ENCODE assay signal across 24 cellular contexts in genomic region chrX:15314472-15314871, GRCh38. TPM values are rescaled to one million over a fixed set of nuclear protein-coding genes. Genes with fewer than 3 reads are reported as not detected.
DNase-seq lines count a peak whose midpoint lies in the region; ATAC-seq and TF ChIP-seq lines count a peak whose summit lies in the region.
"Had no signal": no experiment of that assay in that cellular context is flagged by ENCODE, and none has a peak within 500 bp of the region (broad histone marks: within the 10 kb centered on the region; RNA-seq: fewer than 3 reads in every experiment).

No MANE protein-coding gene starts in this region.

- no peaks in the 10 kb centered on the region for H3K9me3 ChIP-seq in gastrocnemius medialis
- H3K9me3 ChIP-seq: BE2C, HAP-1 had no signal

- H3K36me3 ChIP-seq in ACC112 (ENCODE audit: insufficient read depth, low read length) = no peaks in the 10 kb centered on the region
- no peaks in the 10 kb centered on the region for H3K36me3 ChIP-seq in gastrocnemius medialis
- H3K36me3 ChIP-seq: BE2C had no signal

- in situ Hi-C loops in gastrocnemius medialis (cut with MboI; ENCODE audit: low sequenced_read_pairs in 4 of 4) = no loop called here

- intact Hi-C loops in Right ventricle myocardium superior (cut with DNase I) (no loop called here), left cardiac atrium (cut with DNase I) (no loop called here), left ventricle myocardium superior (cut with micrococcal nuclease) (no loop called here), gastrocnemius medialis (cut with DNase I; ENCODE audit: low total_unique reads) (no loop called here)

- peak in 1 of 2 donors; percentile 64 for TF ChIP-seq POLR2A in gastrocnemius medialis (IDR thresholded peaks at IDR 0.05)

- H3K27ac ChIP-seq in ACC112 (ENCODE audit: low read depth, low read length) (no peak overlapping the region), gastrocnemius medialis (peak overlapping the region; percentile 91 to 92 (median 92))

- H3K27me3 ChIP-seq in ACC112 (ENCODE audit: insufficient read depth, low read length) = no peaks in the 10 kb centered on the region
- H3K27me3 ChIP-seq in gastrocnemius medialis = no peaks in the 10 kb centered on the region
- H3K27me3 ChIP-seq: BE2C had no signal

- peak; percentile 40 for ATAC-seq in Right ventricle myocardium superior (ENCODE audit: poor library complexity)
- ATAC-seq in left cardiac atrium = no peak
- peak; percentile 32 for ATAC-seq in left ventricle myocardium superior
- peak; percentile 30 to 41 for ATAC-seq in gastrocnemius medialis
- ATAC-seq: GM12878 had no signal

- DNase-seq in Right ventricle myocardium superior (no peak), left cardiac atrium (no peak), left ventricle myocardium superior (no peak), gastrocnemius medialis (no peak), nucleus accumbens (lab: John Stamatoyannopoulos, UW) (no peak), GM19240 (ENCODE audit: insufficient read length, low spot score) (no peak)
- DNase-seq in activated CD4-positive, alpha-beta T cell treated with anti-CD3 and anti-CD28 coated beads, Interleukin-2, amount 50 U/mL, for 48 hours = no peak
- DNase-seq: 8988T; ACHN; BE2C; C1 segment of cervical spinal cord; CD4-positive, CD25-positive, alpha-beta regulatory T cell; CD8-positive, alpha-beta memory T cell; COR-L47; DMS 273 treated with DMSO at 0.1 percent for 48 hours; DMS53; DND-41; EL; IMR-90 had no signal

- no peak for TF ChIP-seq CTCF in gastrocnemius medialis (IDR thresholded peaks at IDR 0.05 in 4 of 5, conservative IDR thresholded peaks at IDR 0.05 in 1 of 5)

- no peaks in the 10 kb centered on the region for H3K79me2 ChIP-seq in ACC112 (ENCODE audit: control insufficient read depth, insufficient read depth, low read length, unreplicated experiment)

- H3K4me1 ChIP-seq in ACC112 (ENCODE audit: control insufficient read depth, insufficient read depth, low read length, unreplicated experiment) (peaks cover 2% of the 10 kb centered on the region), gastrocnemius medialis (peaks cover 5 to 12% of the 10 kb centered on the region in 2 donors)
- H3K4me1 ChIP-seq: BE2C, HAP-1 had no signal

- peak overlapping the region; percentile 14 for H2AFZ ChIP-seq in ACC112 (ENCODE audit: low read length, unreplicated experiment)

- H3K4me3 ChIP-seq in ACC112 (ENCODE audit: low read depth, low read length) = no peak overlapping the region
- H3K4me3 ChIP-seq in gastrocnemius medialis = peak overlapping the region; percentile 27 to 49 (median 46)
- H3K4me3 ChIP-seq: GM12878, HAP-1 had no signal

RNA-seq across cellular contexts. Expression of gene ASB11, which starts 1.0 kb away (rescaled TPM):
- total RNA-seq in Right ventricle myocardium superior (94.5 TPM), left cardiac atrium (10 to 100 TPM; 61.6 to 65.9 TPM), left ventricle myocardium superior (98.2 TPM), gastrocnemius medialis (10 to 100 TPM; 16.2 to 59.8 (median 47.4) TPM)
- total RNA-seq: CD8-positive, alpha-beta memory T cell; G401; GM12878; H1; IMR-90 had no signal

RNA-seq across cellular contexts. Expression of gene PIGA, which starts 20.9 kb away (rescaled TPM):
- total RNA-seq in Right ventricle myocardium superior = 2.5 TPM
- 1 to 10 TPM; 2.9 to 6.3 TPM for total RNA-seq in left cardiac atrium
- total RNA-seq in left ventricle myocardium superior = 3.7 TPM
- 1 to 10 TPM; 1.5 to 5.9 (median 3.1) TPM for total RNA-seq in gastrocnemius medialis

RNA-seq across cellular contexts. Expression of gene ASB9, which starts 44.6 kb away (rescaled TPM):
- 0.70 TPM for total RNA-seq in Right ventricle myocardium superior
- 1 to 10 TPM; 1.3 to 1.4 TPM for total RNA-seq in left cardiac atrium
- total RNA-seq in left ventricle myocardium superior = 0.55 TPM
- total RNA-seq in gastrocnemius medialis = 1 to 10 TPM in 1 of 4 donors, under 1 TPM in 1, not detected in 2; 0.78 to 1.7 TPM
- total RNA-seq: CD4-positive, CD25-positive, alpha-beta regulatory T cell; G401 had no signal

Comparison
In these comparisons a context has a peak if more than half of its experiments do, and no peak if none do; other contexts are left out.
1. ATAC-seq: peak in Right ventricle myocardium superior (single experiment), left ventricle myocardium superior (single experiment) and gastrocnemius medialis (2 of 2); none in left cardiac atrium (0 of 2).